12 cellular contexts compared by ENCODE assay signal in the genomic region with DNA sequence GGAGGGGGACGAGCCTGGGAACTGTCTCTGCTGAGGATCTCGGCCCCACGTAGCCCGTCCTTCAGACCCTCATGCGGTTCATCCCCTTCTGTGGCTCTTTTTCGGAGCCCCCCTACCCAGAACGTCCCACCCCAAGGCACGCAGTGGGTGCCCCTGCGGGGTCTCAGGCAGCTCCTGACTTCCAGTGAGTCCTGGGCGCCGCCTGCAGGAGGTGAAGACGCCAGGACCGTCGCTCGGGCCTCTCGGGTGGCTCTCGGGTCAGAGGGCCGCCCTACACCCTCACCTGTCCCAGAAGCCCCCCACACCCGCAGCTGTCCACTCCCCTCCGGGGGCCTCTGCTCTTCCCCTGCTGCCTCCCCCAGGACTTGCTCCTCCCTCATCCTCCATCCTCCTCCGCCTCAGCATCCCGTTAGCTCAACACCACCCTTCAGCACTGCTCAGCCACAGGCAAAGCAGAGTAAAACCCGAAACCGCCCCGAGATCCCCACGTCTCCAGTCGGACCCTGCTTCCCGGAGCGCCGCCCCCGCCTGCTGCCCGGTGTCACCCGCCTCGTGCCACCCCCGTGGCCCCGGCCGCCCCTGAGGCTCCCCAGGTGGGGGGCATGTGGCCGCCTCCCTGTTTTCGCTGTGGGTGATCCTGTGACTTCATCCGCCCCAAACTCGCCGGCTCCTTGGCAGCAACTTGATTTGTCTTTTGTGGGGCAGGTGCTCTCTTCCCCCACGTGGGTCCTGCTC. TPM values are rescaled to one million over a fixed set of nuclear protein-coding genes. Genes with fewer than 3 reads are reported as not detected.
DNase-seq lines count a peak whose midpoint lies in the region; TF ChIP-seq lines count a peak whose summit lies in the region.
"Had no signal": no experiment of that assay in that cellular context is flagged by ENCODE, and none has a peak within 500 bp of the region (broad histone marks: within the 10 kb centered on the region; RNA-seq: fewer than 3 reads in every experiment).

No MANE protein-coding gene starts in this region.

- H3K27ac ChIP-seq in H9 (ENCODE audit: insufficient read length, low read depth, low read length) (no peak overlapping the region), caudate nucleus (ENCODE audit: low read depth, low read length) (peak overlapping the region; percentile 70), mesenchymal stem cell (ENCODE audit: low read length, poor library complexity, severe bottlenecking) (no peak overlapping the region), skin epidermis (peak overlapping the region in 19 of 21 experiments; percentile 7 to 94 (median 63))

- H3K4me3 ChIP-seq in mesenchymal stem cell (ENCODE audit: insufficient read depth in 1 of 2, low read depth in 1 of 2, low read length in 2 of 2), result no peak overlapping the region
- H3K4me3 ChIP-seq in skin epidermis, result no peak overlapping the region
- H3K4me3 ChIP-seq: MG63 had no signal

- H3K79me1 ChIP-seq in H9 (ENCODE audit: insufficient read depth, low read depth, low read length, poor library complexity, severe bottlenecking), result no peaks in the 10 kb centered on the region
- H3K79me1 ChIP-seq in mesenchymal stem cell (replicated peaks; ENCODE audit: low read length, poor library complexity, severe bottlenecking), result peaks cover 15% of the 10 kb centered on the region

- no CpG with 5 or more reads among the region's 43 CpGs for WGBS in H9 (ENCODE audit: extremely low coverage, insufficient read length, low lambda C conversion rate)
- WGBS in mesenchymal stem cell, result 66% methylated on average over 43 of the region's 43 CpGs

- no peak overlapping the region for H3K4me3 Mint-ChIP-seq in H9
- H3K4me3 Mint-ChIP-seq: effector memory CD8-positive, alpha-beta T cell; naive B cell had no signal

- peaks cover 0 to 6% of the 10 kb centered on the region in 2 experiments for H3K36me3 ChIP-seq in mesenchymal stem cell (ENCODE audit: control insufficient read depth in 1 of 2, insufficient read depth in 2 of 2, low read depth in 1 of 2, low read length in 2 of 2)
- H3K36me3 ChIP-seq: MG63 had no signal

- H2BK20ac ChIP-seq in H9 (ENCODE audit: low read depth, low read length, poor library complexity, severe bottlenecking), result no peak overlapping the region

- DNase-seq in H9, result no peak
- no peak for DNase-seq in caudate nucleus (lab: John Stamatoyannopoulos, UW)
- DNase-seq in mesenchymal stem cell, result no peak
- no peak for DNase-seq in HUDEP-2 (lab: John Stamatoyannopoulos, UW; ENCODE audit: unreplicated experiment in 76 of 76)
- no peak for DNase-seq in NCI-H1417 treated with DMSO at 0.1 percent for 48 hours (lab: John Stamatoyannopoulos, UW)
- no peak for DNase-seq in NCI-H187 (lab: John Stamatoyannopoulos, UW)
- no peak for DNase-seq in activated gamma-delta T cell (lab: John Stamatoyannopoulos, UW)
- DNase-seq: effector memory CD8-positive, alpha-beta T cell; MG63; naive B cell; OCI-M1 had no signal

- H3K56ac ChIP-seq in H9 (ENCODE audit: insufficient read length, low read depth, low read length), result no peak overlapping the region

- H3K27ac Mint-ChIP-seq in H9, result 0 out of 7 replicates have a peak overlapping the region, but pooled peaks of 2 of the 3 experiments have one; percentile 7 to 39
- H3K27ac Mint-ChIP-seq: naive B cell had no signal

- H4K5ac ChIP-seq in H9 (ENCODE audit: insufficient read length, low read depth, low read length), result no peak overlapping the region

- H2AFZ ChIP-seq in H9 (ENCODE audit: low read length), result no peak overlapping the region
- no peak overlapping the region for H2AFZ ChIP-seq in mesenchymal stem cell (ENCODE audit: low read depth, low read length)

- no peak overlapping the region; the same call in 1 of the 2 replicates for H2BK15ac ChIP-seq in H9 (ENCODE audit: low read depth, low read length)
- peak overlapping the region; percentile 97 for H2BK15ac ChIP-seq in mesenchymal stem cell (ENCODE audit: low read depth, poor library complexity, severe bottlenecking)

- no peak overlapping the region for H3K23ac ChIP-seq in H9 (ENCODE audit: insufficient read length, low read depth, low read length)
- no peak overlapping the region for H3K23ac ChIP-seq in mesenchymal stem cell (ENCODE audit: low read length in 2 of 2)

- no peaks in the 10 kb centered on the region for H3K9me3 Mint-ChIP-seq in H9
- H3K9me3 Mint-ChIP-seq: effector memory CD8-positive, alpha-beta T cell; naive B cell had no signal

- no peaks in the 10 kb centered on the region for H3K27me3 ChIP-seq in H9 (ENCODE audit: insufficient read depth, low read length)
- no peaks in the 10 kb centered on the region for H3K27me3 ChIP-seq in mesenchymal stem cell (ENCODE audit: control insufficient read depth in 1 of 2, insufficient read depth in 1 of 2, low read length in 2 of 2)
- H3K27me3 ChIP-seq: MG63 had no signal

- H2BK12ac ChIP-seq in H9 (ENCODE audit: insufficient read length, low read depth, low read length) (no peak overlapping the region), mesenchymal stem cell (ENCODE audit: low read length in 2 of 2) (peak overlapping the region; percentile 97 to 99)

- no peak for TF ChIP-seq CTCF in H9 (conservative IDR thresholded peaks at IDR 0.05)

- H3T11ph ChIP-seq in H9 (ENCODE audit: low read length), result no peak overlapping the region

- H3K79me2 ChIP-seq in H9 (ENCODE audit: insufficient read depth, low read length), result no peaks in the 10 kb centered on the region

- peaks cover 2% of the 10 kb centered on the region; the same call in 1 of the 2 replicates for H3K27me3 Mint-ChIP-seq in H9 (ENCODE audit: low read depth)

- no peaks in the 10 kb centered on the region for H3K36me3 Mint-ChIP-seq in H9 (ENCODE audit: insufficient read depth in 1 of 3, low read depth in 3 of 3)
- H3K36me3 Mint-ChIP-seq: naive B cell had no signal

- no peak overlapping the region for H4K91ac ChIP-seq in H9 (ENCODE audit: insufficient read length, low read depth, low read length)
- H4K91ac ChIP-seq in mesenchymal stem cell (ENCODE audit: low read length), result peak overlapping the region; percentile 99

- no peaks in the 10 kb centered on the region for H3K4me1 ChIP-seq in H9 (ENCODE audit: insufficient read depth, low read length)
- H3K4me1 ChIP-seq in mesenchymal stem cell (ENCODE audit: control insufficient read depth, insufficient read depth, low read depth, low read length), result peaks cover 32% of the 10 kb centered on the region

- H3K18ac ChIP-seq in H9 (ENCODE audit: insufficient read length, low read depth, low read length) (no peak overlapping the region), mesenchymal stem cell (ENCODE audit: low read depth in 1 of 2, low read length in 2 of 2) (peak overlapping the region; percentile 96)

- H4K8ac ChIP-seq in H9 (replicated peaks; ENCODE audit: insufficient read length, low read depth, low read length) (no peak overlapping the region), mesenchymal stem cell (ENCODE audit: low read length) (peak overlapping the region; percentile 83)

- no peaks in the 10 kb centered on the region for H4K20me1 ChIP-seq in H9 (ENCODE audit: control insufficient read depth, insufficient read depth, insufficient read length)

- H2BK120ac ChIP-seq in H9 (ENCODE audit: low read depth, low read length, poor library complexity, severe bottlenecking), result no peak overlapping the region
- H2BK120ac ChIP-seq in mesenchymal stem cell (ENCODE audit: low read depth, low read length), result peak overlapping the region; percentile 99

- H3K23me2 ChIP-seq in H9 (ENCODE audit: insufficient read length, low read depth, low read length, poor library complexity, severe bottlenecking), result no peaks in the 10 kb centered on the region

- H3K9ac ChIP-seq in H9 (ENCODE audit: extremely low read depth, insufficient read length, low read length), result no peak overlapping the region
- no peak overlapping the region for H3K9ac ChIP-seq in mesenchymal stem cell (ENCODE audit: low read length)

- H2AK5ac ChIP-seq in H9 (ENCODE audit: insufficient read length, low read length), result no peak overlapping the region
- peak overlapping the region; percentile 88 for H2AK5ac ChIP-seq in mesenchymal stem cell (ENCODE audit: low read length, severe bottlenecking)

- H3K9me3 ChIP-seq in H9 (ENCODE audit: control insufficient read depth, low read depth, low read length), result no peaks in the 10 kb centered on the region
- peaks cover 6% of the 10 kb centered on the region for H3K9me3 ChIP-seq in mesenchymal stem cell (ENCODE audit: control insufficient read depth, low read length)
- H3K9me3 ChIP-seq: MG63 had no signal

- H3K4ac ChIP-seq in H9 (ENCODE audit: low read depth, low read length) (no peak overlapping the region; the same call in 1 of the 2 replicates), mesenchymal stem cell (ENCODE audit: low read depth in 1 of 2, low read length in 2 of 2) (peak overlapping the region; percentile 92 to 98)

- no peak overlapping the region for H2BK5ac ChIP-seq in H9 (ENCODE audit: insufficient read length, low read length)
- peak overlapping the region; percentile 21 for H2BK5ac ChIP-seq in mesenchymal stem cell (ENCODE audit: low read depth, low read length, poor library complexity, severe bottlenecking)

- peaks cover 4% of the 10 kb centered on the region in 2 experiments; a peak in 3 of 4 replicates for H3K4me1 Mint-ChIP-seq in H9
- H3K4me1 Mint-ChIP-seq: naive B cell had no signal

- H3K4me2 ChIP-seq in H9 (ENCODE audit: insufficient read depth, insufficient read length, low read length) (no peak overlapping the region), mesenchymal stem cell (ENCODE audit: low read length, poor library complexity, severe bottlenecking) (no peak overlapping the region)

- no peak overlapping the region; the same call in 1 of the 2 replicates for H3K14ac ChIP-seq in H9 (ENCODE audit: insufficient read depth, low read length)
- H3K14ac ChIP-seq in mesenchymal stem cell (ENCODE audit: low read length in 2 of 2), result peak overlapping the region in 1 of 2 experiments; percentile 75

RNA-seq across cellular contexts. Expression of a gene that starts 13.3 kb away (rescaled TPM):
- 32.1 and 34.8 TPM in 2 replicates for total RNA-seq in H9 (2021)
- 75.1 TPM for polyA plus RNA-seq in mesenchymal stem cell (2013, experiment 1 of 2)
- polyA plus RNA-seq in mesenchymal stem cell (2013, experiment 2 of 2), result 76.3 TPM

Comparison
In these comparisons a context has a peak if more than half of its experiments do, and no peak if none do; other contexts are left out.
1. H3K27ac ChIP-seq: peak in caudate nucleus (single experiment) and skin epidermis (19 of 21); none in H9 (single experiment) and mesenchymal stem cell (single experiment).